ENCODE assay signal across 8 cellular contexts in genomic region chr4:128904821-128905220, GRCh38.
"Had no signal": no experiment of that assay in that cellular context is flagged by ENCODE, and none has a peak within 500 bp of the region (broad histone marks: within the 10 kb centered on the region; RNA-seq: fewer than 3 reads in every experiment).

No MANE protein-coding gene starts in this region.

- H3K4me1 Mint-ChIP-seq: IgD-negative memory B cell had no signal

- H3K9ac ChIP-seq: GM23248 had no signal

- H3K9me3 Mint-ChIP-seq: HFFc6, IgD-negative memory B cell had no signal

- H3K4me3 Mint-ChIP-seq: HFFc6 had no signal

- DNase-seq: GM23248, GOT3, H7, HFFc6, KBM-7 had no signal

- H3K36me3 ChIP-seq: HAP-1 had no signal

- H3K9me3 ChIP-seq: HAP-1 had no signal

- H3K27me3 Mint-ChIP-seq: IgD-negative memory B cell had no signal

- H3K4me1 ChIP-seq: HAP-1 had no signal

- H2AFZ ChIP-seq: GM23248 had no signal

- H3K4me3 ChIP-seq: GM23248, HAP-1 had no signal

- H3K27ac ChIP-seq: GM23248, HL-60 had no signal

- H3K27ac Mint-ChIP-seq: HFFc6, IgD-negative memory B cell had no signal
